Comparison of ENCODE assay signal across 9 cellular contexts in the genomic region with DNA sequence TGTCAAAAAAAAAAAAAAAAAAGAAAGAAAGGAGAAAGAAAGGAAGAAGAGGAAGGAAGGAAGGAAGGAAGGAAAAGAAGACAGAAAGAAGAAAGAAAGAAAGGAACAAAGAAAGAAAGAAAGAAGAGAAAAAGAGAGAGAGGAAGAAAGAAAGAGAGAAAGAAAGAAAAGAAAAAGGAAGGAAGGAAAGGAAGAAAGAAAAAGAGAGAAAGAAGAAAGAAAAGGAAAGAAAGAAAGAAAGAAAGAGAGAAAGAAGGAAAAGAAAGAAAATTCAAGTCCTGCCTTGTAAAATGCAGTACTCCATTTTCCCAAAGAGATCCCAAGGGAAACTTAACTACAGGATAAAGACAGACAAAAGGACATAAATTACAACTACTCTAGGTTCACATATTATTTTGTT. TPM values are rescaled to one million over a fixed set of nuclear protein-coding genes. Genes with fewer than 3 reads are reported as not detected.
"Had no signal": no experiment of that assay in that cellular context is flagged by ENCODE, and none has a peak within 500 bp of the region (broad histone marks: within the 10 kb centered on the region; RNA-seq: fewer than 3 reads in every experiment).

No MANE protein-coding gene starts in this region.

RNA-seq across cellular contexts. Expression of gene PPIAL4C, which starts 10.9 kb away (rescaled TPM):
- total RNA-seq: LHCN-M2, MCF 10A, NCI-H460, OCI-LY7, PC-9, Right ventricle myocardium inferior, RPMI7951, SJCRH30, SK-MEL-5 had no signal
